In the genomic region with DNA sequence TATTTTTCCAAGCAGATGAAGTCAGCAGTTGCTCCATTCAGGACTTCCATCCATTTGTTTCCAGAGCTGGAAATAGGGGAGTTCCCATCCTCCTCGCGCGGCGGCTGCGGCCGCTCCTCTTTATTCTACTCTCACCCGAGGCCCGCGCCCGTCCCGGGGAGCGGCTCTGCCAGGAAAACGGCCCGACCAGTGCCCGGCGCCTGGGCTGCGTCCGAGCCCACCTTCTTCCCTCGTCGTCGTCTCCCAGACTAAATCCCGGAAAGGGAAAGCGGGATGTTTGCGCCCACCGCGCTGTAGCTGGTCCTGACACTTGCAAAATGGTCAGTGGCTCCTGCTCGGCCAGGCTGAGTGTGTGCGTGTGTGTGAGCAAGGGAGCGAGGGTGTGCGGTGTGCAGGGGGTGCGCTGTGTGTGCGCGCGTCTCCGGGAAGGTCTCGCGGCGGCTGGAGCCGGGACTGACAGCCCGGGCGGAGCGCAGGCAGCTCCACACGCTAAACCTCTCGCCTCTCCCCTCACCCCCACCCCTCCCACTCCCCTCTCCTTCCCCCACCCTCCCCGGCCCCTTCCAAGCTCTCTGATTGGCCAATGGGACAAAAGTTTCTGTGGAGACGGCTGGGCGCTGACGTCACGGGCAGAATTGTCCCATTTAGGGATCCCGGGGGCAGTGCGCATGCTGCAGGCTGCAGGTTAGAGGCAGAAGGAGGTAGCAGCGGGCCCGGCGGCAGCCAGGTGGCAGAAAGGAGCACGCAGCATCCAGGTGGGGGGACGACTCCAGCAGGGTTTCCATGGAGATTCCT, we compare ENCODE assay signal across 8 cellular contexts. TPM values are rescaled to one million over a fixed set of nuclear protein-coding genes. Genes with fewer than 3 reads are reported as not detected.
DNase-seq lines count a peak whose midpoint lies in the region; ATAC-seq and TF ChIP-seq lines count a peak whose summit lies in the region.

A gene with protein sequence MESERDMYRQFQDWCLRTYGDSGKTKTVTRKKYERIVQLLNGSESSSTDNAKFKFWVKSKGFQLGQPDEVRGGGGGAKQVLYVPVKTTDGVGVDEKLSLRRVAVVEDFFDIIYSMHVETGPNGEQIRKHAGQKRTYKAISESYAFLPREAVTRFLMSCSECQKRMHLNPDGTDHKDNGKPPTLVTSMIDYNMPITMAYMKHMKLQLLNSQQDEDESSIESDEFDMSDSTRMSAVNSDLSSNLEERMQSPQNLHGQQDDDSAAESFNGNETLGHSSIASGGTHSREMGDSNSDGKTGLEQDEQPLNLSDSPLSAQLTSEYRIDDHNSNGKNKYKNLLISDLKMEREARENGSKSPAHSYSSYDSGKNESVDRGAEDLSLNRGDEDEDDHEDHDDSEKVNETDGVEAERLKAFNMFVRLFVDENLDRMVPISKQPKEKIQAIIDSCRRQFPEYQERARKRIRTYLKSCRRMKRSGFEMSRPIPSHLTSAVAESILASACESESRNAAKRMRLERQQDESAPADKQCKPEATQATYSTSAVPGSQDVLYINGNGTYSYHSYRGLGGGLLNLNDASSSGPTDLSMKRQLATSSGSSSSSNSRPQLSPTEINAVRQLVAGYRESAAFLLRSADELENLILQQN (minus strand): TSS at position 491 of the 795 bp plus-strand sequence. CDS start 1,660 bp downstream, outside the sequence.

- peak within 1 kb of the TSS in 1 of 2 donors; percentile 51 for H3K9ac ChIP-seq in mucosa of rectum (ENCODE audit: low read depth in 1 of 2, low read length in 2 of 2)

- H3K27ac ChIP-seq in HEK293 (ENCODE audit: extremely low read depth, low read depth, low read length) (peak within 1 kb of the TSS; percentile 52; the same call in 1 of the 2 replicates), esophagus (ENCODE audit: low read depth in 2 of 2, low read length in 1 of 2) (no peak within 1 kb of the TSS), mucosa of rectum (ENCODE audit: low read depth in 2 of 2, low read length in 2 of 2) (no peak within 1 kb of the TSS)
- no peak within 1 kb of the TSS for H3K27ac ChIP-seq in effector memory CD4-positive, alpha-beta T cell (ENCODE audit: insufficient read depth, low read length, poor library complexity, severe bottlenecking)

- POLR2A ChIA-PET in HEK293 (lab: Yijun Ruan, JAX), result interaction anchor here (0.6 to 1.0 kb wide), 5 partner anchors 32 to 995 kb away, joined by 3 to 5 read pairs (median 3); no protein-coding TSS in a partner anchor

- DNase-seq in NCI-H774 (lab: John Stamatoyannopoulos, UW), result peak; percentile 97
- DNase-seq in EL, result no peak
- DNase-seq in effector memory CD4-positive, alpha-beta T cell, result no peak
- no peak for DNase-seq in germinal center (ENCODE audit: low spot score)

- peak within 1 kb of the TSS; percentile 70 for H3K4me3 ChIP-seq in HEK293 (ENCODE audit: low read depth, low read length)
- H3K4me3 ChIP-seq in esophagus (ENCODE audit: low read depth in 1 of 2, low read length in 2 of 2), result peak within 1 kb of the TSS; percentile 14 to 32
- H3K4me3 ChIP-seq in mucosa of rectum (ENCODE audit: low read length in 2 of 2), result peak within 1 kb of the TSS; percentile 62 to 64
- H3K4me3 ChIP-seq in effector memory CD4-positive, alpha-beta T cell (ENCODE audit: insufficient read depth, low read depth, low read length, poor library complexity, severe bottlenecking), result no peak within 1 kb of the TSS

- 2% methylated on average over 54 to 56 of the region's 56 CpGs for WGBS in esophagus, 2 donors

- H3K4me1 ChIP-seq in HEK293 (ENCODE audit: control insufficient read depth, insufficient read depth, low read length), result no peaks in the 10 kb centered on the region
- peaks cover 8 to 14% of the 10 kb centered on the region in 2 donors for H3K4me1 ChIP-seq in esophagus (ENCODE audit: control insufficient read depth in 2 of 2, insufficient read depth in 2 of 2, low read length in 1 of 2)
- peaks cover 10 to 20% of the 10 kb centered on the region in 2 donors for H3K4me1 ChIP-seq in mucosa of rectum (ENCODE audit: control insufficient read depth in 2 of 2, insufficient read depth in 2 of 2, low read length in 2 of 2)
- no peaks in the 10 kb centered on the region for H3K4me1 ChIP-seq in effector memory CD4-positive, alpha-beta T cell (ENCODE audit: control insufficient read depth, insufficient read depth, low read length, poor library complexity, severe bottlenecking)

- CTCF ChIA-PET in HEK293 (lab: Yijun Ruan, JAX), result interaction anchor here (0.6 to 4.1 kb wide), 37 partner anchors 10 to 1435 kb away, joined by 3 to 31 read pairs (median 4); no protein-coding TSS in a partner anchor

- H3K27me3 ChIP-seq in esophagus (ENCODE audit: control insufficient read depth in 1 of 2, insufficient read depth in 2 of 2, low read length in 2 of 2) (peaks cover 0 to 17% of the 10 kb centered on the region in 2 donors), mucosa of rectum (ENCODE audit: control insufficient read depth in 2 of 2, insufficient read depth in 2 of 2, low read length in 2 of 2) (peaks cover 23 to 37% of the 10 kb centered on the region in 2 donors)
- no peaks in the 10 kb centered on the region for H3K27me3 ChIP-seq in effector memory CD4-positive, alpha-beta T cell (replicated peaks; ENCODE audit: control insufficient read depth, insufficient read depth, low read length, poor library complexity, severe bottlenecking)

- H3K36me3 ChIP-seq in HEK293 (ENCODE audit: control insufficient read depth in 2 of 2, insufficient read depth in 1 of 2, low read length in 2 of 2) (no peaks in the 10 kb centered on the region), esophagus (ENCODE audit: control insufficient read depth in 2 of 2, insufficient read depth in 2 of 2, low read length in 1 of 2) (no peaks in the 10 kb centered on the region), mucosa of rectum (ENCODE audit: control insufficient read depth in 2 of 2, insufficient read depth in 2 of 2, low read length in 2 of 2) (no peaks in the 10 kb centered on the region)
- no peaks in the 10 kb centered on the region for H3K36me3 ChIP-seq in effector memory CD4-positive, alpha-beta T cell (ENCODE audit: control insufficient read depth, insufficient read depth, low read length)

- H3K9me3 ChIP-seq in HEK293 (ENCODE audit: control insufficient read depth, insufficient read depth, low read depth, low read length), result no peaks in the 10 kb centered on the region
- H3K9me3 ChIP-seq in esophagus (ENCODE audit: control insufficient read depth in 2 of 2, insufficient read depth in 1 of 2, low read depth in 1 of 2, low read length in 1 of 2), result peaks cover 0 to 2% of the 10 kb centered on the region in 2 donors
- H3K9me3 ChIP-seq in mucosa of rectum (ENCODE audit: control insufficient read depth in 2 of 2, low read length in 2 of 2), result no peaks in the 10 kb centered on the region
- H3K9me3 ChIP-seq in effector memory CD4-positive, alpha-beta T cell (ENCODE audit: control insufficient read depth, low read length), result no peaks in the 10 kb centered on the region

- peak; percentile 90 for TF ChIP-seq CTCF in HEK293 (tag by site-specific recombination; IDR thresholded peaks at IDR 0.05)

- ATAC-seq in HG02642 (IDR thresholded peaks at IDR 0.05; ENCODE audit: poor library complexity, unreplicated experiment), result no peak

TF ChIP-seq in HEK293, 187 proteins besides CTCF, POLR2A, EP300 and RAD21 (continues in another document):
- TF ChIP-seq GFI1B (tag by site-specific recombination; IDR thresholded peaks at IDR 0.05) (no peak), ZNF133 (tag by site-specific recombination; IDR thresholded peaks at IDR 0.05) (0 out of 2 replicates have a peak, but pooled peaks have one; percentile 14), ZNF433 (tag by site-specific recombination; IDR thresholded peaks at IDR 0.05; ENCODE audit: low read depth) (no peak), ZNF610 (tag by site-specific recombination; IDR thresholded peaks at IDR 0.05; ENCODE audit: borderline replicate concordance) (0 out of 2 replicates have a peak, but pooled peaks have one; percentile 46)
- TF ChIP-seq, protein P1, sequence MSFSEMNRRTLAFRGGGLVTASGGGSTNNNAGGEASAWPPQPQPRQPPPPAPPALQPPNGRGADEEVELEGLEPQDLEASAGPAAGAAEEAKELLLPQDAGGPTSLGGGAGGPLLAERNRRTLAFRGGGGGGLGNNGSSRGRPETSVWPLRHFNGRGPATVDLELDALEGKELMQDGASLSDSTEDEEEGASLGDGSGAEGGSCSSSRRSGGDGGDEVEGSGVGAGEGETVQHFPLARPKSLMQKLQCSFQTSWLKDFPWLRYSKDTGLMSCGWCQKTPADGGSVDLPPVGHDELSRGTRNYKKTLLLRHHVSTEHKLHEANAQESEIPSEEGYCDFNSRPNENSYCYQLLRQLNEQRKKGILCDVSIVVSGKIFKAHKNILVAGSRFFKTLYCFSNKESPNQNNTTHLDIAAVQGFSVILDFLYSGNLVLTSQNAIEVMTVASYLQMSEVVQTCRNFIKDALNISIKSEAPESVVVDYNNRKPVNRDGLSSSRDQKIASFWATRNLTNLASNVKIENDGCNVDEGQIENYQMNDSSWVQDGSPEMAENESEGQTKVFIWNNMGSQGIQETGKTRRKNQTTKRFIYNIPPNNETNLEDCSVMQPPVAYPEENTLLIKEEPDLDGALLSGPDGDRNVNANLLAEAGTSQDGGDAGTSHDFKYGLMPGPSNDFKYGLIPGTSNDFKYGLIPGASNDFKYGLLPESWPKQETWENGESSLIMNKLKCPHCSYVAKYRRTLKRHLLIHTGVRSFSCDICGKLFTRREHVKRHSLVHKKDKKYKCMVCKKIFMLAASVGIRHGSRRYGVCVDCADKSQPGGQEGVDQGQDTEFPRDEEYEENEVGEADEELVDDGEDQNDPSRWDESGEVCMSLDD (tag by site-specific recombination; IDR thresholded peaks at IDR 0.05), result 0 out of 2 replicates have a peak, but pooled peaks have one; percentile 61
- TF ChIP-seq, protein P2, sequence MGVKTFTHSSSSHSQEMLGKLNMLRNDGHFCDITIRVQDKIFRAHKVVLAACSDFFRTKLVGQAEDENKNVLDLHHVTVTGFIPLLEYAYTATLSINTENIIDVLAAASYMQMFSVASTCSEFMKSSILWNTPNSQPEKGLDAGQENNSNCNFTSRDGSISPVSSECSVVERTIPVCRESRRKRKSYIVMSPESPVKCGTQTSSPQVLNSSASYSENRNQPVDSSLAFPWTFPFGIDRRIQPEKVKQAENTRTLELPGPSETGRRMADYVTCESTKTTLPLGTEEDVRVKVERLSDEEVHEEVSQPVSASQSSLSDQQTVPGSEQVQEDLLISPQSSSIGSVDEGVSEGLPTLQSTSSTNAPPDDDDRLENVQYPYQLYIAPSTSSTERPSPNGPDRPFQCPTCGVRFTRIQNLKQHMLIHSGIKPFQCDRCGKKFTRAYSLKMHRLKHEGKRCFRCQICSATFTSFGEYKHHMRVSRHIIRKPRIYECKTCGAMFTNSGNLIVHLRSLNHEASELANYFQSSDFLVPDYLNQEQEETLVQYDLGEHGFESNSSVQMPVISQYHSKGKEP (tag by site-specific recombination; IDR thresholded peaks at IDR 0.05), result peak; percentile 90

RNA-seq across cellular contexts. Expression of the gene that starts here (rescaled TPM):
- polyA plus RNA-seq in esophagus, result under 1 TPM in 1 of 2 donors, not detected in 1; 0.02 TPM
